Comparison of ENCODE assay signal across 7 cellular contexts in the genomic region with DNA sequence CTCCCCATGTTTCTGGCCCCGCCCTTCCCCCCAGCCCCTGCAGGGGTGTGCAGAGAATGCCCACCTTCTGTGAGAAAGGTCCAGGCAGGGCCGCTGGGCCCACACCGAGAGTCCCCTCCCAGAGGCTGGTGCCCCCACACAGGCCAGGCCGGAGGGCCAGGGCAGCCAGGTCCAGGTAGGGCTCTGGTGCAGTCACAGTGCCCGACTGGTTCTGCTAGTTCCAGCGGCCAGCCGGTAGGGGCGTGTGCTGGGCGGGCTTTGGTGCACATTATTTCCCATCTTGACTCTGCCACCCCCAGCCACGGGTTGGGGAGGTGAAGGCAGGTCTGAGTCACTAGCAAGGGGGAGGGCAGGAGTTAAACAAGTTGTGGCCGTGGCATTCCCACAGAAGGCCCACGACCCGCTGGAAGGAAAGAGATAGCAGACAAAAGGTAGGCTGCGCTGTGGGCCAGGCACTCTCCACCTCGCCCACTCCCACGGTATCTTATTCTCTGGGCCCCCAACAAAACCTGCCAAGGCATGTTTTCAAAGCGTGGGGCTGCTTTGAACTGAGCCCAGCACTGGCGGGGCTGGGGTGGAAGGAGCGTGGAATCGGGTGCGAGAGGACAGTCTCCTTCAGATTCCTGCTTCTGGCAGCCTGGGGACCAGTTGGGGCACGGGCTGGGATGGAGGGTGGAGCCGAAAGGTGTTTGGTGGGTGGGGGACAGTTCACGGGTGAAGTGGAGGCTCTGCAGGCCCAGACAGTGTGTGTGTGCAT. TPM values are rescaled to one million over a fixed set of nuclear protein-coding genes. Genes with fewer than 3 reads are reported as not detected.
DNase-seq lines count a peak whose midpoint lies in the region; ATAC-seq and TF ChIP-seq lines count a peak whose summit lies in the region.
"Had no signal": no experiment of that assay in that cellular context is flagged by ENCODE, and none has a peak within 500 bp of the region (broad histone marks: within the 10 kb centered on the region; RNA-seq: fewer than 3 reads in every experiment).

No MANE protein-coding gene starts in this region.

- H3K9me3 Mint-ChIP-seq in activated CD8-positive, alpha-beta T cell treated with anti-CD3 and anti-CD28 coated beads for 36 hours: no peaks in the 10 kb centered on the region

- H3K4me3 ChIP-seq in right lobe of liver: no peak overlapping the region

- H3K27me3 ChIP-seq in right lobe of liver: peaks cover 0 to 6% of the 10 kb centered on the region in 2 donors

- in situ Hi-C loops in Caki2 (cut with HindIII; ENCODE audit: low pct_unique_long_range_greater_than_20kb, low sequenced_read_pairs): no loop called here

- H3K4me1 Mint-ChIP-seq in activated CD8-positive, alpha-beta T cell treated with anti-CD3 and anti-CD28 coated beads for 36 hours (ENCODE audit: low read depth): peaks cover 17% of the 10 kb centered on the region

- POLR2A ChIA-PET in activated CD8-positive, alpha-beta T cell treated with anti-CD3 and anti-CD28 coated beads for 36 hours (lab: Charles Lee): no interaction called here

- TF ChIP-seq CTCF in activated CD8-positive, alpha-beta T cell treated with anti-CD3 and anti-CD28 coated beads for 36 hours (IDR thresholded peaks at IDR 0.05): peak; percentile 18
- no peak for TF ChIP-seq CTCF in right lobe of liver (IDR thresholded peaks at IDR 0.05)

- no peaks in the 10 kb centered on the region for H3K36me3 ChIP-seq in right lobe of liver

- H3K4me3 Mint-ChIP-seq in activated CD8-positive, alpha-beta T cell treated with anti-CD3 and anti-CD28 coated beads for 36 hours: no peak overlapping the region

- no peak for TF ChIP-seq POLR2A in right lobe of liver (IDR thresholded peaks at IDR 0.05)

- intact Hi-C loops in activated CD8-positive, alpha-beta T cell treated with anti-CD3 and anti-CD28 coated beads for 36 hours (cut with micrococcal nuclease): no loop called here
- intact Hi-C loops in right lobe of liver (cut with DNase I): no loop called here

- peaks cover 49% of the 10 kb centered on the region for H3K27me3 Mint-ChIP-seq in activated CD8-positive, alpha-beta T cell treated with anti-CD3 and anti-CD28 coated beads for 36 hours

- no peak overlapping the region for H3K27ac Mint-ChIP-seq in activated CD8-positive, alpha-beta T cell treated with anti-CD3 and anti-CD28 coated beads for 36 hours

- DNase-seq in Caki2 (ENCODE audit: low read depth): peak; percentile 34
- peak; percentile 54 for DNase-seq in activated CD8-positive, alpha-beta T cell treated with anti-CD3 and anti-CD28 coated beads for 36 hours
- DNase-seq in right lobe of liver: no peak
- DNase-seq in Ammon's horn (ENCODE audit: low spot score): no peak
- DNase-seq in NCI-H748 treated with DMSO at 0.1 percent for 48 hours (lab: John Stamatoyannopoulos, UW): no peak

- peak; percentile 82 for ATAC-seq in activated CD8-positive, alpha-beta T cell treated with anti-CD3 and anti-CD28 coated beads for 36 hours
- ATAC-seq in right lobe of liver: peak in 3 of 4 donors; percentile 22 to 34 (median 27)
- ATAC-seq in GM18907 (IDR thresholded peaks at IDR 0.05; ENCODE audit: unreplicated experiment): no peak

- H3K9me3 ChIP-seq in right lobe of liver: no peaks in the 10 kb centered on the region

- no peak overlapping the region for H3K27ac ChIP-seq in right lobe of liver

- H3K36me3 Mint-ChIP-seq in activated CD8-positive, alpha-beta T cell treated with anti-CD3 and anti-CD28 coated beads for 36 hours (ENCODE audit: low read depth): no peaks in the 10 kb centered on the region

- H3K4me1 ChIP-seq in right lobe of liver: peaks cover 0 to 7% (median 0%) of the 10 kb centered on the region in 4 donors

- CTCF ChIA-PET in activated CD8-positive, alpha-beta T cell treated with anti-CD3 and anti-CD28 coated beads for 36 hours (lab: Charles Lee): interaction anchor here (1.3 kb wide), 1 partner anchor 8 kb away, joined by 4 read pairs; no protein-coding TSS in a partner anchor

- 69% methylated on average over 13 of the region's 24 CpGs for WGBS in right lobe of liver (ENCODE audit: insufficient coverage, low coverage, low lambda C conversion rate, missing lambda C conversion rate)

RNA-seq across cellular contexts. Expression of a gene that starts 1.9 kb away (rescaled TPM):
- total RNA-seq in Caki2 (2014; rRNA removed; shearing (Covaris generic); ENCODE audit: low replicate concordance): 0.07 and 0.32 TPM in 2 replicates
- total RNA-seq in activated CD8-positive, alpha-beta T cell treated with anti-CD3 and anti-CD28 coated beads for 36 hours: not detected
- total RNA-seq in right lobe of liver: under 1 TPM in 2 of 6 experiments, not detected in 4; 0.06 to 0.27 TPM

RNA-seq across cellular contexts. Expression of a gene that starts 12.6 kb away (rescaled TPM):
- total RNA-seq in Caki2 (2014; rRNA removed; shearing (Covaris generic); ENCODE audit: low replicate concordance): 138 and 140 TPM in 2 replicates
- total RNA-seq in activated CD8-positive, alpha-beta T cell treated with anti-CD3 and anti-CD28 coated beads for 36 hours: 10 to 100 TPM; 29.0 to 36.2 TPM
- 100 to 1,000 TPM in 1 of 6 experiments, 10 to 100 TPM in 5; 29.6 to 203 (median 34.2) TPM for total RNA-seq in right lobe of liver

RNA-seq across cellular contexts. Expression of a gene that starts 26.1 kb away (rescaled TPM):
- 0.35 and 3.3 TPM in 2 replicates for total RNA-seq in Caki2 (2014; rRNA removed; shearing (Covaris generic); ENCODE audit: low replicate concordance)
- under 1 TPM in 1 of 2 experiments, not detected in 1; 0.13 TPM for total RNA-seq in activated CD8-positive, alpha-beta T cell treated with anti-CD3 and anti-CD28 coated beads for 36 hours
- total RNA-seq in right lobe of liver: not detected
- total RNA-seq: glomerular endothelial cell had no signal

RNA-seq across cellular contexts. Expression of a gene that starts 26.2 kb away (rescaled TPM):
- 1.1 and 9.3 TPM in 2 replicates for total RNA-seq in Caki2 (2014; rRNA removed; shearing (Covaris generic); ENCODE audit: low replicate concordance)
- total RNA-seq in activated CD8-positive, alpha-beta T cell treated with anti-CD3 and anti-CD28 coated beads for 36 hours: 1 to 10 TPM; 6.7 to 6.9 TPM
- under 1 TPM in 1 of 6 experiments, not detected in 5; 0.51 TPM for total RNA-seq in right lobe of liver

RNA-seq across cellular contexts. Expression of a gene that starts 55.7 kb away (rescaled TPM):
- total RNA-seq in Caki2 (2014; rRNA removed; shearing (Covaris generic); ENCODE audit: low replicate concordance): 31.4 and 41.4 TPM in 2 replicates
- total RNA-seq in activated CD8-positive, alpha-beta T cell treated with anti-CD3 and anti-CD28 coated beads for 36 hours: 10 to 100 TPM; 39.2 to 40.7 TPM
- total RNA-seq in right lobe of liver: 10 to 100 TPM; 17.9 to 26.6 (median 23.4) TPM

Comparison
In these comparisons a context has a peak if more than half of its experiments do, and no peak if none do; other contexts are left out.
1. DNase-seq: peak in Caki2 (single experiment) and activated CD8-positive, alpha-beta T cell treated with anti-CD3 and anti-CD28 coated beads for 36 hours (single experiment); none in right lobe of liver (0 of 3), Ammon's horn (single experiment) and NCI-H748 treated with DMSO at 0.1 percent for 48 hours (single experiment).